1 cellular context compared by ENCODE assay signal in the genomic region with DNA sequence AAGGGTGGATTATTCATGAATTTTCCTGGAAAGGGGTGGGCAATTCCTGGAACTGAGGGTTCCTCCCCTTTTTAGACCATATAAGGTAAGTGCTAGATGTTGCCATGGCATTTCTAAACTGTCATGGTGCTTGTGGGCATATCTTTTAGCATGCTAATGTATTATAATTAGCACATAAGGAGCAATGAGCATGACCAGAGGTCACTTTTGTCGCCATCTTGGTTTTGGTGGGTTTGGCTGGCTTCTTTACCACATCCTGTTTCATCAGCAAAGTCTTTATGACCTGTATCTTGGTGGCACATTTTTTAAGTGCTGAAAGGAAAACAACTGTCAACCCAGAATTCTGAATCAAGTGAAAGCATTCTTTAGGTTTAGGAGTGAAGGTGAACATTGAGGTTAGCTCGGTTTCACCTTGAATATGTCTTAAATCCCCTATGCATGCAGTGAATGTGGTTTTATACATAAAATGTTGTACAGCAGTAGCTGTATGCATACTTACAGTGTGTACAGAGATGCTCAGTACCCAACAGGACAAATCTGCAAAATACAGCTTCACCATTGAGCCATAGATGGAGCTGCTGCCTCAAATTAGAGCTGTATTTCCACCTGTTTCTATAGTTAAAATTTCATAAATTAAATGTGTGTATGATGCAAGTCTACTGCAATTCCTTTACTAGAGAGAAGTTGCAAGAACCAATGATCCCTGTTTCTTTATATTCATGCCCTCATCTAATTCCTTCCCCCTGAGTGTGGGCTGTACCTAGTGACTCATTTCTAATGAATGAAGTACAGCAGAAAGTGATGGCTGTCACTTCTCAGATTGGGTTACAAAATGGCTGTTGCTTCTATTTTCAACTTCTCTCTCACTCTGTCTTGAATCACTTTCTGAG.
TF ChIP-seq lines count a peak whose summit lies in the region.

No MANE protein-coding gene starts in this region.

TF ChIP-seq in K562, 482 proteins besides CTCF, POLR2A, EP300 and RAD21 (continued from another document and continues in another):
- peak; percentile 37; the same call in 1 of the 2 replicates for TF ChIP-seq EGR1 (conservative IDR thresholded peaks at IDR 0.05)
- no peak for TF ChIP-seq NFE2L1 (tag; IDR thresholded peaks at IDR 0.05; ENCODE audit: borderline replicate concordance, low read depth)
- TF ChIP-seq, protein P1, sequence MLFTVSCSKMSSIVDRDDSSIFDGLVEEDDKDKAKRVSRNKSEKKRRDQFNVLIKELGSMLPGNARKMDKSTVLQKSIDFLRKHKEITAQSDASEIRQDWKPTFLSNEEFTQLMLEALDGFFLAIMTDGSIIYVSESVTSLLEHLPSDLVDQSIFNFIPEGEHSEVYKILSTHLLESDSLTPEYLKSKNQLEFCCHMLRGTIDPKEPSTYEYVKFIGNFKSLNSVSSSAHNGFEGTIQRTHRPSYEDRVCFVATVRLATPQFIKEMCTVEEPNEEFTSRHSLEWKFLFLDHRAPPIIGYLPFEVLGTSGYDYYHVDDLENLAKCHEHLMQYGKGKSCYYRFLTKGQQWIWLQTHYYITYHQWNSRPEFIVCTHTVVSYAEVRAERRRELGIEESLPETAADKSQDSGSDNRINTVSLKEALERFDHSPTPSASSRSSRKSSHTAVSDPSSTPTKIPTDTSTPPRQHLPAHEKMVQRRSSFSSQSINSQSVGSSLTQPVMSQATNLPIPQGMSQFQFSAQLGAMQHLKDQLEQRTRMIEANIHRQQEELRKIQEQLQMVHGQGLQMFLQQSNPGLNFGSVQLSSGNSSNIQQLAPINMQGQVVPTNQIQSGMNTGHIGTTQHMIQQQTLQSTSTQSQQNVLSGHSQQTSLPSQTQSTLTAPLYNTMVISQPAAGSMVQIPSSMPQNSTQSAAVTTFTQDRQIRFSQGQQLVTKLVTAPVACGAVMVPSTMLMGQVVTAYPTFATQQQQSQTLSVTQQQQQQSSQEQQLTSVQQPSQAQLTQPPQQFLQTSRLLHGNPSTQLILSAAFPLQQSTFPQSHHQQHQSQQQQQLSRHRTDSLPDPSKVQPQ (CRISPR knock-in tag; IDR thresholded peaks at IDR 0.05; ENCODE audit: borderline replicate concordance), result no peak
- no peak for TF ChIP-seq PHTF2 (CRISPR knock-in tag; IDR thresholded peaks at IDR 0.05)
- no peak for TF ChIP-seq COPS2 (conservative IDR thresholded peaks at IDR 0.05)
- no peak for TF ChIP-seq GTF2A2 (tag; IDR thresholded peaks at IDR 0.05)
- TF ChIP-seq ZNF583 (CRISPR knock-in tag; IDR thresholded peaks at IDR 0.05), result 0 out of 2 replicates have a peak, but pooled peaks have one; percentile 59
- TF ChIP-seq, protein P2, sequence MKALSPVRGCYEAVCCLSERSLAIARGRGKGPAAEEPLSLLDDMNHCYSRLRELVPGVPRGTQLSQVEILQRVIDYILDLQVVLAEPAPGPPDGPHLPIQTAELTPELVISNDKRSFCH (CRISPR knock-in tag; IDR thresholded peaks at IDR 0.05), result no peak
- TF ChIP-seq, protein P2 (tag; IDR thresholded peaks at IDR 0.05), result peak; percentile 26; the same call in 1 of the 2 replicates
- TF ChIP-seq, protein P3, sequence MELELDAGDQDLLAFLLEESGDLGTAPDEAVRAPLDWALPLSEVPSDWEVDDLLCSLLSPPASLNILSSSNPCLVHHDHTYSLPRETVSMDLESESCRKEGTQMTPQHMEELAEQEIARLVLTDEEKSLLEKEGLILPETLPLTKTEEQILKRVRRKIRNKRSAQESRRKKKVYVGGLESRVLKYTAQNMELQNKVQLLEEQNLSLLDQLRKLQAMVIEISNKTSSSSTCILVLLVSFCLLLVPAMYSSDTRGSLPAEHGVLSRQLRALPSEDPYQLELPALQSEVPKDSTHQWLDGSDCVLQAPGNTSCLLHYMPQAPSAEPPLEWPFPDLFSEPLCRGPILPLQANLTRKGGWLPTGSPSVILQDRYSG (tag; conservative IDR thresholded peaks at IDR 0.05; ENCODE audit: low read depth), result peak; percentile 65; the same call in 1 of the 2 replicates
- TF ChIP-seq ARID2 (IDR thresholded peaks at IDR 0.05), result no peak
- peak; percentile 57; the same call in 1 of the 2 replicates for TF ChIP-seq EP400 (IDR thresholded peaks at IDR 0.05)
- TF ChIP-seq, protein P4, sequence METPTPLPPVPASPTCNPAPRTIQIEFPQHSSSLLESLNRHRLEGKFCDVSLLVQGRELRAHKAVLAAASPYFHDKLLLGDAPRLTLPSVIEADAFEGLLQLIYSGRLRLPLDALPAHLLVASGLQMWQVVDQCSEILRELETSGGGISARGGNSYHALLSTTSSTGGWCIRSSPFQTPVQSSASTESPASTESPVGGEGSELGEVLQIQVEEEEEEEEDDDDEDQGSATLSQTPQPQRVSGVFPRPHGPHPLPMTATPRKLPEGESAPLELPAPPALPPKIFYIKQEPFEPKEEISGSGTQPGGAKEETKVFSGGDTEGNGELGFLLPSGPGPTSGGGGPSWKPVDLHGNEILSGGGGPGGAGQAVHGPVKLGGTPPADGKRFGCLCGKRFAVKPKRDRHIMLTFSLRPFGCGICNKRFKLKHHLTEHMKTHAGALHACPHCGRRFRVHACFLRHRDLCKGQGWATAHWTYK (CRISPR knock-in tag; IDR thresholded peaks at IDR 0.05), result peak; percentile 88
- TF ChIP-seq, protein P5, sequence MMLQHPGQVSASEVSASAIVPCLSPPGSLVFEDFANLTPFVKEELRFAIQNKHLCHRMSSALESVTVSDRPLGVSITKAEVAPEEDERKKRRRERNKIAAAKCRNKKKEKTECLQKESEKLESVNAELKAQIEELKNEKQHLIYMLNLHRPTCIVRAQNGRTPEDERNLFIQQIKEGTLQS (IDR thresholded peaks at IDR 0.05), result peak; percentile 95
- TF ChIP-seq, protein P5 (CRISPR knock-in tag; conservative IDR thresholded peaks at IDR 0.05), result no peak; the same call in 1 of the 2 replicates
- TF ChIP-seq, protein P6, sequence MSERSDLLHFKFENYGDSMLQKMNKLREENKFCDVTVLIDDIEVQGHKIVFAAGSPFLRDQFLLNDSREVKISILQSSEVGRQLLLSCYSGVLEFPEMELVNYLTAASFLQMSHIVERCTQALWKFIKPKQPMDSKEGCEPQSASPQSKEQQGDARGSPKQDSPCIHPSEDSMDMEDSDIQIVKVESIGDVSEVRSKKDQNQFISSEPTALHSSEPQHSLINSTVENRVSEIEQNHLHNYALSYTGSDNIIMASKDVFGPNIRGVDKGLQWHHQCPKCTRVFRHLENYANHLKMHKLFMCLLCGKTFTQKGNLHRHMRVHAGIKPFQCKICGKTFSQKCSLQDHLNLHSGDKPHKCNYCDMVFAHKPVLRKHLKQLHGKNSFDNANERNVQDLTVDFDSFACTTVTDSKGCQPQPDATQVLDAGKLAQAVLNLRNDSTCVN (CRISPR knock-in tag; IDR thresholded peaks at IDR 0.05), result peak; percentile 50; the same call in 1 of the 2 replicates
- no peak for TF ChIP-seq U2AF1 (optimal IDR thresholded peaks at IDR 0.05; ENCODE audit: low read depth, low read length)
- peak; percentile 80; the same call in 1 of the 2 replicates for TF ChIP-seq HIVEP1 (CRISPR knock-in tag; IDR thresholded peaks at IDR 0.05)
- TF ChIP-seq, protein P7, sequence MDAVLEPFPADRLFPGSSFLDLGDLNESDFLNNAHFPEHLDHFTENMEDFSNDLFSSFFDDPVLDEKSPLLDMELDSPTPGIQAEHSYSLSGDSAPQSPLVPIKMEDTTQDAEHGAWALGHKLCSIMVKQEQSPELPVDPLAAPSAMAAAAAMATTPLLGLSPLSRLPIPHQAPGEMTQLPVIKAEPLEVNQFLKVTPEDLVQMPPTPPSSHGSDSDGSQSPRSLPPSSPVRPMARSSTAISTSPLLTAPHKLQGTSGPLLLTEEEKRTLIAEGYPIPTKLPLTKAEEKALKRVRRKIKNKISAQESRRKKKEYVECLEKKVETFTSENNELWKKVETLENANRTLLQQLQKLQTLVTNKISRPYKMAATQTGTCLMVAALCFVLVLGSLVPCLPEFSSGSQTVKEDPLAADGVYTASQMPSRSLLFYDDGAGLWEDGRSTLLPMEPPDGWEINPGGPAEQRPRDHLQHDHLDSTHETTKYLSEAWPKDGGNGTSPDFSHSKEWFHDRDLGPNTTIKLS (IDR thresholded peaks at IDR 0.05; ENCODE audit: borderline replicate concordance, low read depth), result peak; percentile 46; the same call in 1 of the 2 replicates
- peak; percentile 96 for TF ChIP-seq JUND (IDR thresholded peaks at IDR 0.05; ENCODE audit: borderline replicate concordance, low read depth, low read length)
- peak; percentile 88; the same call in 2 of the 3 replicates for TF ChIP-seq JUND (tag; IDR thresholded peaks at IDR 0.05; ENCODE audit: borderline replicate concordance, low read depth, low read length)
- no peak for TF ChIP-seq ZNF77 (CRISPR knock-in tag; IDR thresholded peaks at IDR 0.05)
- TF ChIP-seq, protein P8, sequence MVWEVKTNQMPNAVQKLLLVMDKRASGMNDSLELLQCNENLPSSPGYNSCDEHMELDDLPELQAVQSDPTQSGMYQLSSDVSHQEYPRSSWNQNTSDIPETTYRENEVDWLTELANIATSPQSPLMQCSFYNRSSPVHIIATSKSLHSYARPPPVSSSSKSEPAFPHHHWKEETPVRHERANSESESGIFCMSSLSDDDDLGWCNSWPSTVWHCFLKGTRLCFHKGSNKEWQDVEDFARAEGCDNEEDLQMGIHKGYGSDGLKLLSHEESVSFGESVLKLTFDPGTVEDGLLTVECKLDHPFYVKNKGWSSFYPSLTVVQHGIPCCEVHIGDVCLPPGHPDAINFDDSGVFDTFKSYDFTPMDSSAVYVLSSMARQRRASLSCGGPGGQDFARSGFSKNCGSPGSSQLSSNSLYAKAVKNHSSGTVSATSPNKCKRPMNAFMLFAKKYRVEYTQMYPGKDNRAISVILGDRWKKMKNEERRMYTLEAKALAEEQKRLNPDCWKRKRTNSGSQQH (CRISPR knock-in tag; IDR thresholded peaks at IDR 0.05), result peak; percentile 85; the same call in 1 of the 2 replicates
- TF ChIP-seq POLR2G (IDR thresholded peaks at IDR 0.05; ENCODE audit: low read depth, low read length), result no peak
- no peak for TF ChIP-seq PHF21A (IDR thresholded peaks at IDR 0.05; ENCODE audit: borderline replicate concordance, low read depth)
- TF ChIP-seq POLR2H (tag; IDR thresholded peaks at IDR 0.05; ENCODE audit: low read depth), result peak; percentile 75
- TF ChIP-seq ESRRA (IDR thresholded peaks at IDR 0.05; ENCODE audit: borderline replicate concordance, low read depth), result peak; percentile 95
- TF ChIP-seq, protein P9, sequence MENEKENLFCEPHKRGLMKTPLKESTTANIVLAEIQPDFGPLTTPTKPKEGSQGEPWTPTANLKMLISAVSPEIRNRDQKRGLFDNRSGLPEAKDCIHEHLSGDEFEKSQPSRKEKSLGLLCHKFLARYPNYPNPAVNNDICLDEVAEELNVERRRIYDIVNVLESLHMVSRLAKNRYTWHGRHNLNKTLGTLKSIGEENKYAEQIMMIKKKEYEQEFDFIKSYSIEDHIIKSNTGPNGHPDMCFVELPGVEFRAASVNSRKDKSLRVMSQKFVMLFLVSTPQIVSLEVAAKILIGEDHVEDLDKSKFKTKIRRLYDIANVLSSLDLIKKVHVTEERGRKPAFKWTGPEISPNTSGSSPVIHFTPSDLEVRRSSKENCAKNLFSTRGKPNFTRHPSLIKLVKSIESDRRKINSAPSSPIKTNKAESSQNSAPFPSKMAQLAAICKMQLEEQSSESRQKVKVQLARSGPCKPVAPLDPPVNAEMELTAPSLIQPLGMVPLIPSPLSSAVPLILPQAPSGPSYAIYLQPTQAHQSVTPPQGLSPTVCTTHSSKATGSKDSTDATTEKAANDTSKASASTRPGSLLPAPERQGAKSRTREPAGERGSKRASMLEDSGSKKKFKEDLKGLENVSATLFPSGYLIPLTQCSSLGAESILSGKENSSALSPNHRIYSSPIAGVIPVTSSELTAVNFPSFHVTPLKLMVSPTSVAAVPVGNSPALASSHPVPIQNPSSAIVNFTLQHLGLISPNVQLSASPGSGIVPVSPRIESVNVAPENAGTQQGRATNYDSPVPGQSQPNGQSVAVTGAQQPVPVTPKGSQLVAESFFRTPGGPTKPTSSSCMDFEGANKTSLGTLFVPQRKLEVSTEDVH (IDR thresholded peaks at IDR 0.05; ENCODE audit: low read depth, partially characterized antibody), result no peak
- TF ChIP-seq ZNF561 (CRISPR knock-in tag; conservative IDR thresholded peaks at IDR 0.05), result peak; percentile 53; the same call in 1 of the 2 replicates
- peak; percentile 22; the same call in 1 of the 2 replicates for TF ChIP-seq SOX6 (IDR thresholded peaks at IDR 0.05)
- TF ChIP-seq CREB1 (IDR thresholded peaks at IDR 0.05), result no peak
- TF ChIP-seq CREB1 (CRISPR knock-in tag; IDR thresholded peaks at IDR 0.05), result no peak
- no peak for TF ChIP-seq CBFA2T3 (IDR thresholded peaks at IDR 0.05)
- TF ChIP-seq, protein P10, sequence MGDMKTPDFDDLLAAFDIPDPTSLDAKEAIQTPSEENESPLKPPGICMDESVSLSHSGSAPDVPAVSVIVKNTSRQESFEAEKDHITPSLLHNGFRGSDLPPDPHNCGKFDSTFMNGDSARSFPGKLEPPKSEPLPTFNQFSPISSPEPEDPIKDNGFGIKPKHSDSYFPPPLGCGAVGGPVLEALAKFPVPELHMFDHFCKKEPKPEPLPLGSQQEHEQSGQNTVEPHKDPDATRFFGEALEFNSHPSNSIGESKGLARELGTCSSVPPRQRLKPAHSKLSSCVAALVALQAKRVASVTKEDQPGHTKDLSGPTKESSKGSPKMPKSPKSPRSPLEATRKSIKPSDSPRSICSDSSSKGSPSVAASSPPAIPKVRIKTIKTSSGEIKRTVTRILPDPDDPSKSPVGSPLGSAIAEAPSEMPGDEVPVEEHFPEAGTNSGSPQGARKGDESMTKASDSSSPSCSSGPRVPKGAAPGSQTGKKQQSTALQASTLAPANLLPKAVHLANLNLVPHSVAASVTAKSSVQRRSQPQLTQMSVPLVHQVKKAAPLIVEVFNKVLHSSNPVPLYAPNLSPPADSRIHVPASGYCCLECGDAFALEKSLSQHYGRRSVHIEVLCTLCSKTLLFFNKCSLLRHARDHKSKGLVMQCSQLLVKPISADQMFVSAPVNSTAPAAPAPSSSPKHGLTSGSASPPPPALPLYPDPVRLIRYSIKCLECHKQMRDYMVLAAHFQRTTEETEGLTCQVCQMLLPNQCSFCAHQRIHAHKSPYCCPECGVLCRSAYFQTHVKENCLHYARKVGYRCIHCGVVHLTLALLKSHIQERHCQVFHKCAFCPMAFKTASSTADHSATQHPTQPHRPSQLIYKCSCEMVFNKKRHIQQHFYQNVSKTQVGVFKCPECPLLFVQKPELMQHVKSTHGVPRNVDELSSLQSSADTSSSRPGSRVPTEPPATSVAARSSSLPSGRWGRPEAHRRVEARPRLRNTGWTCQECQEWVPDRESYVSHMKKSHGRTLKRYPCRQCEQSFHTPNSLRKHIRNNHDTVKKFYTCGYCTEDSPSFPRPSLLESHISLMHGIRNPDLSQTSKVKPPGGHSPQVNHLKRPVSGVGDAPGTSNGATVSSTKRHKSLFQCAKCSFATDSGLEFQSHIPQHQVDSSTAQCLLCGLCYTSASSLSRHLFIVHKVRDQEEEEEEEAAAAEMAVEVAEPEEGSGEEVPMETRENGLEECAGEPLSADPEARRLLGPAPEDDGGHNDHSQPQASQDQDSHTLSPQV (IDR thresholded peaks at IDR 0.05), result 0 out of 2 replicates have a peak, but pooled peaks have one; percentile 40
- TF ChIP-seq, protein P11, sequence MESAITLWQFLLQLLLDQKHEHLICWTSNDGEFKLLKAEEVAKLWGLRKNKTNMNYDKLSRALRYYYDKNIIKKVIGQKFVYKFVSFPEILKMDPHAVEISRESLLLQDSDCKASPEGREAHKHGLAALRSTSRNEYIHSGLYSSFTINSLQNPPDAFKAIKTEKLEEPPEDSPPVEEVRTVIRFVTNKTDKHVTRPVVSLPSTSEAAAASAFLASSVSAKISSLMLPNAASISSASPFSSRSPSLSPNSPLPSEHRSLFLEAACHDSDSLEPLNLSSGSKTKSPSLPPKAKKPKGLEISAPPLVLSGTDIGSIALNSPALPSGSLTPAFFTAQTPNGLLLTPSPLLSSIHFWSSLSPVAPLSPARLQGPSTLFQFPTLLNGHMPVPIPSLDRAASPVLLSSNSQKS (CRISPR knock-in tag; IDR thresholded peaks at IDR 0.05), result 0 out of 2 replicates have a peak, but pooled peaks have one; percentile 41
- TF ChIP-seq MTA1 (IDR thresholded peaks at IDR 0.05; ENCODE audit: borderline replicate concordance), result no peak
